ENCODE assay signal across 16 cellular contexts in genomic region chr5:178542455-178542854, GRCh38. TPM values are rescaled to one million over a fixed set of nuclear protein-coding genes. Genes with fewer than 3 reads are reported as not detected.
DNase-seq lines count a peak whose midpoint lies in the region; TF ChIP-seq lines count a peak whose summit lies in the region.
"Had no signal": no experiment of that assay in that cellular context is flagged by ENCODE, and none has a peak within 500 bp of the region (broad histone marks: within the 10 kb centered on the region; RNA-seq: fewer than 3 reads in every experiment).

No MANE protein-coding gene starts in this region.

- H3K4me3 ChIP-seq in astrocyte of the spinal cord (ENCODE audit: low read depth, low read length) (no peak overlapping the region), left ventricle myocardium inferior (no peak overlapping the region)

- intact Hi-C loops in left ventricle myocardium inferior (cut with micrococcal nuclease): no loop called here

- peaks cover 58% of the 10 kb centered on the region for H3K4me1 ChIP-seq in left ventricle myocardium inferior
- H3K4me1 ChIP-seq: Caco-2 had no signal

- TF ChIP-seq CTCF in astrocyte of the spinal cord (IDR thresholded peaks at IDR 0.05; ENCODE audit: low read depth, low read length) (no peak), left ventricle myocardium inferior (IDR thresholded peaks at IDR 0.05; ENCODE audit: borderline replicate concordance) (no peak), GM20000 (IDR thresholded peaks at IDR 0.05; ENCODE audit: extremely low read depth, missing control alignments) (no peak)

- in situ Hi-C loops in astrocyte of the spinal cord (cut with HindIII; ENCODE audit: low sequenced_read_pairs): no loop called here
- in situ Hi-C loops in KBM-7 (cut with MboI; ENCODE audit: low pct_unique_long_range_greater_than_20kb, low sequenced_read_pairs): no loop called here

- H3K27me3 ChIP-seq in left ventricle myocardium inferior (ENCODE audit: low read depth): peaks cover 6% of the 10 kb centered on the region

- H3K36me3 ChIP-seq in left ventricle myocardium inferior: no peaks in the 10 kb centered on the region

- peak overlapping the region; percentile 95 for H3K27ac ChIP-seq in left ventricle myocardium inferior (replicated peaks)

- no peaks in the 10 kb centered on the region for H3K9me3 ChIP-seq in left ventricle myocardium inferior (replicated peaks)
- H3K9me3 ChIP-seq: Caco-2 had no signal

- DNase-seq in Daoy (ENCODE audit: low read depth) (peak; percentile 73), astrocyte of the spinal cord (ENCODE audit: low read depth, low spot score) (peak; percentile 58), left ventricle myocardium inferior (no peak), pons (ENCODE audit: low spot score) (peak; percentile 36), KBM-7 (no peak), HuH-7 (ENCODE audit: low spot score) (no peak), foreskin melanocyte (no peak), GM20000 (ENCODE audit: low spot score) (no peak)
- DNase-seq: activated naive CD4-positive, alpha-beta T cell treated with anti-CD3 and anti-CD28 coated beads, Interleukin-2, amount 50 U/mL, for 16 hours; Caco-2; endodermal cell; naive B cell; NCI-H1694 treated with DMSO at 0.1 percent for 48 hours; NCI-H524; stimulated activated CD4-positive, alpha-beta T cell treated with anti-CD3 and anti-CD28 coated beads, Interleukin-2, amount 100 ng/mL, for 24 hours had no signal

RNA-seq across cellular contexts. Expression of gene COL23A1, which starts 47.7 kb away (rescaled TPM):
- 21.7 and 27.1 TPM in 2 replicates for total RNA-seq in Daoy (2014; rRNA removed; shearing (Covaris generic))
- 27.4 TPM for total RNA-seq in left ventricle myocardium inferior
- total RNA-seq: glomerular endothelial cell had no signal

Comparison
In these comparisons a context has a peak if more than half of its experiments do, and no peak if none do; other contexts are left out.
1. DNase-seq: peak in Daoy (single experiment), astrocyte of the spinal cord (single experiment) and pons (single experiment); none in left ventricle myocardium inferior (single experiment), KBM-7 (single experiment), HuH-7 (single experiment), foreskin melanocyte (single experiment) and GM20000 (single experiment).